ENCODE assay signal across 34 cellular contexts in the genomic region with DNA sequence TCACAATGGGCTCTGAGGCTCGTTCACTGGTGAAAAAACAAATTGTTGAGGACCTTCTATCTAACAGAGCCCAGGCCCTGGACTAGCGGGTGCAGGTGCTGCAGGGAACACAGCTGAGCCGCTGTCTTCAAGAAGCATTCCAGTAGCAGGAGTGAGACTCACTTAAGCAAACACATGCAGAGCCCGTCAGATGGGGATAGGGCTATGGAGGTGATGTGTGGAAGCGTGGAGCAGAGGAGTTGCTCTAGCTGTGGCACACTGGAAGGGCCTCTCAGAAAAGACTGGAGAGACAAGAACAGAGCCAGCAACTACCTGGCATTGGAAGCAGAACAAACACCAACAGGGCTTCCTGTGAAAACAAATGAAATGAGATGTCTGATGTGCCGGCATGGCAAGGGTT. TPM values are rescaled to one million over a fixed set of nuclear protein-coding genes. Genes with fewer than 3 reads are reported as not detected.
DNase-seq lines count a peak whose midpoint lies in the region; ATAC-seq and TF ChIP-seq lines count a peak whose summit lies in the region.
"Had no signal": no experiment of that assay in that cellular context is flagged by ENCODE, and none has a peak within 500 bp of the region (broad histone marks: within the 10 kb centered on the region; RNA-seq: fewer than 3 reads in every experiment).

No MANE protein-coding gene starts in this region.

- CTCF ChIA-PET in RWPE1 (lab: Yijun Ruan, JAX) = no interaction called here

- intact Hi-C loops in left colon (cut with DNase I, micrococcal nuclease) (no loop called here), dorsolateral prefrontal cortex (cut with DNase I) (no loop called here)

- DNase-seq in RWPE1 (ENCODE audit: low spot score) (no peak), left colon (peak in 1 of 2 donors; percentile 30), progenitor cell of endocrine pancreas (ENCODE audit: low spot score, unreplicated experiment) (no peak), dorsolateral prefrontal cortex (no peak), neural progenitor cell (ENCODE audit: low spot score) (no peak)
- no peak for DNase-seq in activated effector memory CD4-positive, alpha-beta T cell treated with Interleukin-2 at 50 U/mL for 16 hours
- DNase-seq: activated effector memory CD4-positive, alpha-beta T cell treated with anti-CD3 and anti-CD28 coated beads, Interleukin-2, amount 50 U/mL, for 16 hours; activated naive CD8-positive, alpha-beta T cell treated with anti-CD3 and anti-CD28 coated beads for 36 hours; activated T-cell treated with anti-CD3 and anti-CD28 coated beads for 4 hours; aorta; caudate nucleus; DND-41; hypothalamus; IMR-90; left ventricle myocardium inferior; NCI-H2107; NCI-H446 treated with DMSO at 0.1 percent for 48 hours; right cardiac atrium; Right ventricle myocardium superior; stimulated activated CD4-positive, alpha-beta T cell treated with anti-CD3 and anti-CD28 coated beads, Interleukin-12 subunit alpha, Interleukin-12 subunit beta, amount 100 ng/mL, for 4 hours; stimulated activated CD4-positive, alpha-beta T cell treated with anti-CD3 and anti-CD28 coated beads, Interleukin-4, amount 100 ng/mL, for 1 hour; T-helper 2 cell had no signal

- peak overlapping the region; percentile 74 for H3K27ac ChIP-seq in C4-2B
- peak overlapping the region; percentile 67 for H3K27ac ChIP-seq in RWPE1
- no peak overlapping the region for H3K27ac ChIP-seq in dorsolateral prefrontal cortex
- H3K27ac ChIP-seq in neural progenitor cell = no peak overlapping the region
- H3K27ac ChIP-seq: BLaER1 treated with 17β-estradiol and CSF1 and Interleukin-3, amounts not matched to agents 10 nM and 100 nM; GM23248; left ventricle myocardium inferior; parathyroid adenoma had no signal

- H3K36me3 Mint-ChIP-seq in progenitor cell of endocrine pancreas (ENCODE audit: insufficient read depth) (peaks cover 4% of the 10 kb centered on the region), neural progenitor cell (no peaks in the 10 kb centered on the region)
- H3K36me3 Mint-ChIP-seq: mesothelial cell of epicardium had no signal

- TF ChIP-seq CTCF in C4-2B (conservative IDR thresholded peaks at IDR 0.05) (no peak), RWPE1 (conservative IDR thresholded peaks at IDR 0.05; ENCODE audit: low read depth) (no peak), progenitor cell of endocrine pancreas (IDR thresholded peaks at IDR 0.05; ENCODE audit: unreplicated experiment) (no peak), dorsolateral prefrontal cortex (IDR thresholded peaks at IDR 0.05 in 54 of 56, conservative IDR thresholded peaks at IDR 0.05 in 2 of 56; ENCODE audit: low read depth in 1 of 56, partially characterized antibody in 56 of 56) (no peak), neural progenitor cell (IDR thresholded peaks at IDR 0.05) (no peak)

- H3K9me3 ChIP-seq in neural progenitor cell (ENCODE audit: low read depth) = peaks cover 4% of the 10 kb centered on the region

- H3K4me1 ChIP-seq in neural progenitor cell = no peaks in the 10 kb centered on the region
- H3K4me1 ChIP-seq: left ventricle myocardium inferior had no signal

- H3K79me2 ChIP-seq in neural progenitor cell (ENCODE audit: low read depth) = no peaks in the 10 kb centered on the region
- H3K79me2 ChIP-seq: parathyroid adenoma had no signal

- peaks cover 4% of the 10 kb centered on the region for H3K27me3 Mint-ChIP-seq in progenitor cell of endocrine pancreas
- peaks cover 5% of the 10 kb centered on the region for H3K27me3 Mint-ChIP-seq in neural progenitor cell (ENCODE audit: insufficient read depth, low read depth)

- H3K4me3 Mint-ChIP-seq in progenitor cell of endocrine pancreas (ENCODE audit: low read depth) (no peak overlapping the region), neural progenitor cell (no peak overlapping the region)
- H3K4me3 Mint-ChIP-seq: activated naive CD8-positive, alpha-beta T cell treated with anti-CD3 and anti-CD28 coated beads for 36 hours; mesothelial cell of epicardium; natural killer cell treated with Interleukin-12 subunit alpha and Interleukin-12 subunit beta and Interleukin-15 and Interleukin-18, amount 100 ng/mL, for 72 hours had no signal

- H3K27ac Mint-ChIP-seq in progenitor cell of endocrine pancreas (peak overlapping the region; percentile 7), neural progenitor cell (no peak overlapping the region)
- H3K27ac Mint-ChIP-seq: activated naive CD8-positive, alpha-beta T cell treated with anti-CD3 and anti-CD28 coated beads for 36 hours; mesothelial cell of epicardium had no signal

- H3K36me3 ChIP-seq in neural progenitor cell = no peaks in the 10 kb centered on the region
- H3K36me3 ChIP-seq: BLaER1 treated with 17β-estradiol and CSF1 and Interleukin-3, amounts not matched to agents 10 nM and 100 nM; gastroesophageal sphincter; left ventricle myocardium inferior had no signal

- H3K27me3 ChIP-seq in dorsolateral prefrontal cortex (no peaks in the 10 kb centered on the region), neural progenitor cell (no peaks in the 10 kb centered on the region)
- H3K27me3 ChIP-seq: BLaER1 treated with 17β-estradiol and CSF1 and Interleukin-3, amounts not matched to agents 10 nM and 100 nM; gastroesophageal sphincter had no signal

- H3K4me1 Mint-ChIP-seq in progenitor cell of endocrine pancreas (ENCODE audit: low read depth) (peaks cover 13% of the 10 kb centered on the region), neural progenitor cell (no peaks in the 10 kb centered on the region)
- H3K4me1 Mint-ChIP-seq: activated naive CD8-positive, alpha-beta T cell treated with anti-CD3 and anti-CD28 coated beads for 36 hours; mesothelial cell of epicardium had no signal

- no peak overlapping the region for H2AFZ ChIP-seq in neural progenitor cell (replicated peaks)
- H2AFZ ChIP-seq: GM23248, parathyroid adenoma had no signal

- H3K4me3 ChIP-seq in dorsolateral prefrontal cortex = no peak overlapping the region
- H3K4me3 ChIP-seq in neural progenitor cell = no peak overlapping the region
- H3K4me3 ChIP-seq: BLaER1 treated with 17β-estradiol and CSF1 and Interleukin-3, amounts not matched to agents 10 nM and 100 nM; gastroesophageal sphincter; GM23248; left ventricle myocardium inferior had no signal

- ATAC-seq in left colon (peak; percentile 39), GM21447 (IDR thresholded peaks at IDR 0.05; ENCODE audit: unreplicated experiment) (no peak)
- ATAC-seq: natural killer cell treated with Interleukin-12 subunit alpha and Interleukin-12 subunit beta and Interleukin-15 and Interleukin-18, amount 100 ng/mL, for 72 hours had no signal

- no peaks in the 10 kb centered on the region for H3F3A ChIP-seq in neural progenitor cell (ENCODE audit: low read depth)

- H3K9ac ChIP-seq in neural progenitor cell = no peak overlapping the region
- H3K9ac ChIP-seq: BLaER1 treated with 17β-estradiol and CSF1 and Interleukin-3, amounts not matched to agents 10 nM and 100 nM; GM23248; parathyroid adenoma had no signal

- POLR2A ChIA-PET in RWPE1 (lab: Yijun Ruan, JAX; ENCODE audit: low non-redundant PET) = no interaction called here

- H3K9me3 Mint-ChIP-seq in progenitor cell of endocrine pancreas (ENCODE audit: low read depth) = peaks cover 11% of the 10 kb centered on the region
- H3K9me3 Mint-ChIP-seq in neural progenitor cell = peaks cover 12% of the 10 kb centered on the region

- no peaks in the 10 kb centered on the region for H4K20me1 ChIP-seq in neural progenitor cell (ENCODE audit: low read depth)
- H4K20me1 ChIP-seq: BLaER1 treated with 17β-estradiol and CSF1 and Interleukin-3, amounts not matched to agents 10 nM and 100 nM had no signal

- no peak overlapping the region for H3K4me2 ChIP-seq in neural progenitor cell
- H3K4me2 ChIP-seq: BLaER1 treated with 17β-estradiol and CSF1 and Interleukin-3, amounts not matched to agents 10 nM and 100 nM had no signal

RNA-seq across cellular contexts. Expression of a gene that starts 37.8 kb away (rescaled TPM):
- not detected for total RNA-seq in left colon
- not detected in 2 replicates for total RNA-seq in progenitor cell of endocrine pancreas
- total RNA-seq in dorsolateral prefrontal cortex = 10 to 100 TPM in 1 of 120 experiments, 1 to 10 TPM in 118, under 1 TPM in 1; 0.91 to 11.2 (median 4.1) TPM
- total RNA-seq in neural progenitor cell (ENCODE audit: low replicate concordance) = not detected in 2 replicates
- total RNA-seq: activated naive CD8-positive, alpha-beta T cell treated with anti-CD3 and anti-CD28 coated beads for 36 hours; aorta; dermis microvascular lymphatic vessel endothelial cell; fibroblast of lung; gastroesophageal sphincter; GM23248; IMR-90; left ventricle myocardium inferior; mesothelial cell of epicardium; natural killer cell treated with Interleukin-12 subunit alpha and Interleukin-12 subunit beta and Interleukin-15 and Interleukin-18, amount 100 ng/mL, for 72 hours; Right ventricle myocardium superior; subcutaneous adipose tissue; ureter had no signal

RNA-seq across cellular contexts. Expression of a gene that starts 41.5 kb away (rescaled TPM):
- 10 to 100 TPM; 46.1 to 54.6 TPM for total RNA-seq in left colon
- 20.6 and 23.4 TPM in 2 replicates for total RNA-seq in progenitor cell of endocrine pancreas
- total RNA-seq in dorsolateral prefrontal cortex = 100 to 1,000 TPM in 3 of 120 experiments, 10 to 100 TPM in 117; 39.2 to 105 (median 77.5) TPM
- total RNA-seq in neural progenitor cell (ENCODE audit: low replicate concordance) = 11.1 and 11.4 TPM in 2 replicates

Comparison
In these comparisons a context has a peak if more than half of its experiments do, and no peak if none do; other contexts are left out.
1. H3K27ac ChIP-seq: peak in C4-2B (single experiment) and RWPE1 (single experiment); none in dorsolateral prefrontal cortex (0 of 59) and neural progenitor cell (single experiment).